In the genomic region with DNA sequence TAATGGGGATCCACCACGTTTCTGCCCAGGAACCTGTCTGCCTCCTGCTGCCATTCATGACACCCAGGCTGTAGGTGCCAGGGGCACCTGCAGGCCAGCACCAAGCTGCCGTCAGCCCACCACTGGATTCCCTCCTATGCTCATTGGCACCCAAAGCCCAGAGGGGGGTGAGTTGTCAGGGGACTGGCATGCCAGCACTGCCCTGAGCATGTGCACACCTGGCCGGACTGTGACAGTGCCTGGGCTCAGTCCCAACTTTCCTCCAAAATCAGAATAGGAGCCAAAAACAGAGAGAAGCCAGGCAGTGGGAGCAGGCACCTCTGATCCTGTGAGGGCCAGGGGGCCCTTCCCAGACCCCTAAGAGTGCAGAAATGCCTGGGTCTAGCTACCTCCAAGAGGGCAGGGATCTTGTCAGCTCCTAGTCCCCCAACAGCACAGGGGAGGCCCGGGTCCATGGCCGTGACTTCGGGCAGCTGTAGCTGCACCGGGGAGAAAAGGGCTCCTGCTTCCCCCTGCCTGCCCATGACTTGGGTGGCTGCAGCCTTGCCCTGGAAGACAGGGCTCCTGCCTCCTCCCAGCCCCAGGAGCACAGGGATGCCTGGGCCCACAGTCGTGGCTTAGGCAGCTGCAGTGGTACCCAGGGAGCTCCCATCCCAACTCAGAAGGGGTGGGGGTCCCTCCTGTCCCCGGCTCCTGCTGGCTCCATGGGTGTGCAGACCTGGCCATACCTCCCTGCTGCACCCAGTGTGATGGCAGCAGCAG, we compare ENCODE assay signal across 21 cellular contexts.
"Had no signal": no experiment of that assay in that cellular context is flagged by ENCODE, and none has a peak within 500 bp of the region (broad histone marks: within the 10 kb centered on the region; RNA-seq: fewer than 3 reads in every experiment).

No MANE protein-coding gene starts in this region.

- ATAC-seq: left lobe of liver, mucosa of descending colon had no signal

- H3K36me3 ChIP-seq: ovary, tibial nerve had no signal

- H3K27ac Mint-ChIP-seq: activated naive CD8-positive, alpha-beta T cell; brain; memory B cell; naive B cell had no signal

- H3K9me3 ChIP-seq: mucosa of descending colon, ovary, sigmoid colon, tibial nerve had no signal

- H3K4me3 ChIP-seq: dorsolateral prefrontal cortex, mucosa of descending colon, ovary, sigmoid colon, tibial nerve had no signal

- DNase-seq: activated CD4-positive, alpha-beta T cell treated with anti-CD3 and anti-CD28 coated beads for 1 hour; activated CD4-positive, alpha-beta T cell treated with anti-CD3 and anti-CD28 coated beads, Interleukin-2, amount 50 U/mL, for 48 hours; central memory CD4-positive, alpha-beta T cell; dorsolateral prefrontal cortex; glutamatergic neuron; mucosa of descending colon; naive B cell; ovary; sigmoid colon; stimulated activated CD4-positive, alpha-beta T cell treated with anti-CD3 and anti-CD28 coated beads, Interleukin-4, amount 100 ng/mL, for 4 hours; stimulated activated naive CD4-positive, alpha-beta T cell treated with Interleukin-2 at 50 U/mL for 16 hours; SW 1271; T-helper 2 cell had no signal

- H3K36me3 Mint-ChIP-seq: activated naive CD8-positive, alpha-beta T cell; memory B cell; naive B cell had no signal

- H3K27ac ChIP-seq: dorsolateral prefrontal cortex, ovary, sigmoid colon, tibial nerve, VCaP had no signal

- H3K27me3 ChIP-seq: dorsolateral prefrontal cortex, ovary, sigmoid colon, tibial nerve had no signal

- H3K27me3 Mint-ChIP-seq: activated naive CD8-positive, alpha-beta T cell; brain; memory B cell; naive B cell had no signal

- H3K4me1 Mint-ChIP-seq: memory B cell, naive B cell had no signal

- H3K4me3 Mint-ChIP-seq: activated naive CD8-positive, alpha-beta T cell; brain; memory B cell; naive B cell had no signal

- FAIRE-seq: colon, keratinocyte had no signal

- H3K9me3 Mint-ChIP-seq: brain, memory B cell had no signal

- H3K4me1 ChIP-seq: sigmoid colon, tibial nerve had no signal
